Comparison of ENCODE assay signal across 21 cellular contexts in the genomic region with DNA sequence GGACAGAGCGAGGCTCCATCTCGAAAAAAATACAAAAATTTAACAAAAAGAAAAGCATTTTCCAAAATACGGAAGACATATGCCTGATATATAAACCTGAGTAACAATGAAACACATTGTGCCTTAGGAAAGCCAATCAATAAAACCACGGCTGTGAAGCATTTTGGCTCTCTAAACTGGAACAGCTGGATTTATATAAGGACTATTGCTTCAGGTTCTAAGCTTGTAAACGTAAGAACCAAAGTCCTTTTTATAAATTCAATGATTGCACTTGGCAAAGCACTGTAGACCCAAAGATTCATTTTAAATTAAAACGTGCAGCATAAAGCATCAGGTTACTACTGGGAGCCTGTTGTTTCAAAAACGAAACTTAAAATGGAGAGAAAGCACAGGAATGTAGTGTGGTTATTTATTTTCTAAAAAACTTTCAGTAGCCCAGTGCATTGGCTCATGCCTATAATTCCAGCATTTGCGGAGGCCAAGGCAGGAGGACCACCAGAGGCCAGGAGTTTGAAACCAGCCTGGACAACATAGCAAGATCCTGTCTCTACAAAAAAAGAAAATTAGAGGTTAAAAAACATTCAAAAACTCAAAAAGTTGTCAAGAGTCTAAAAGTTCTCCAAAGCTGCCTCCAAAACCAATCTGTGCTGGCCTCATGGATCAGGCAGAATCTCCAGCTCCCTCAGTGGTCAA.
DNase-seq lines count a peak whose midpoint lies in the region; ATAC-seq, FAIRE-seq and TF ChIP-seq lines count a peak whose summit lies in the region.
"Had no signal": no experiment of that assay in that cellular context is flagged by ENCODE, and none has a peak within 500 bp of the region (broad histone marks: within the 10 kb centered on the region; RNA-seq: fewer than 3 reads in every experiment).

No MANE protein-coding gene starts in this region.

- H3K9me3 ChIP-seq in pancreas, result no peaks in the 10 kb centered on the region
- H3K9me3 ChIP-seq in uterus, result no peaks in the 10 kb centered on the region
- H3K9me3 ChIP-seq: BE2C, MG63, Peyer's patch had no signal

- H3K4me3 ChIP-seq in pancreas (no peak overlapping the region), uterus (no peak overlapping the region)
- H3K4me3 ChIP-seq: GM23248, MG63, Peyer's patch had no signal

- DNase-seq in AG09319 (ENCODE audit: extremely low read depth, low read depth) (peak; percentile 22), left colon (no peak), pancreas (no peak), occipital lobe (lab: John Stamatoyannopoulos, UW) (no peak), uterus (no peak)
- DNase-seq: BE2C, DMS153, DND-41, GM23248, H7, KBM-7, MG63, NCI-H2029, NCI-H2227 treated with DMSO at 0.1 percent for 48 hours, NCI-H526 treated with DMSO at 0.1 percent for 48 hours, Peyer's patch, SHP77 treated with DMSO at 0.1 percent for 48 hours had no signal

- no peak for TF ChIP-seq POLR2A in uterus (IDR thresholded peaks at IDR 0.05)

- ATAC-seq in left colon (peak; percentile 69), pancreas (peak in 3 of 4 donors; percentile 34 to 73 (median 58)), HG03432 (IDR thresholded peaks at IDR 0.05; ENCODE audit: unreplicated experiment) (no peak)

- 42 to 45% methylated on average over 8 of the region's 8 CpGs for WGBS in pancreas, 2 donors

- H3K27ac ChIP-seq in VCaP, result peak overlapping the region; percentile 25; the same call in 1 of the 2 replicates
- peak overlapping the region in 1 of 4 donors; percentile 16 for H3K27ac ChIP-seq in pancreas
- no peak overlapping the region for H3K27ac ChIP-seq in uterus
- H3K27ac ChIP-seq: 22Rv1, GM23248, Peyer's patch had no signal

- H3K36me3 ChIP-seq in pancreas (no peaks in the 10 kb centered on the region), uterus (no peaks in the 10 kb centered on the region)
- H3K36me3 ChIP-seq: BE2C, MG63, Peyer's patch had no signal

- no peak for TF ChIP-seq CTCF in AG09319 (IDR thresholded peaks at IDR 0.05; ENCODE audit: low read depth, low read length)
- TF ChIP-seq CTCF in VCaP (conservative IDR thresholded peaks at IDR 0.05), result no peak
- TF ChIP-seq CTCF in pancreas (IDR thresholded peaks at IDR 0.05), result no peak
- no peak for TF ChIP-seq CTCF in uterus (IDR thresholded peaks at IDR 0.05)

- intact Hi-C loops in left colon (cut with DNase I, micrococcal nuclease), result no loop called here
- intact Hi-C loops in pancreas (cut with DNase I), result no loop called here
- intact Hi-C loops in uterus (cut with DNase I; ENCODE audit: low total_unique reads), result no loop called here

- no peak for FAIRE-seq in pancreas (lab: Jason Lieb, UNC)
- FAIRE-seq: GM12892 had no signal

- H3K4me1 ChIP-seq in pancreas, result no peaks in the 10 kb centered on the region
- no peaks in the 10 kb centered on the region for H3K4me1 ChIP-seq in uterus
- H3K4me1 ChIP-seq: BE2C had no signal

- H3K27me3 ChIP-seq in pancreas, result no peaks in the 10 kb centered on the region
- H3K27me3 ChIP-seq in uterus, result no peaks in the 10 kb centered on the region
- H3K27me3 ChIP-seq: BE2C, MG63, Peyer's patch had no signal
